In the genomic region with DNA sequence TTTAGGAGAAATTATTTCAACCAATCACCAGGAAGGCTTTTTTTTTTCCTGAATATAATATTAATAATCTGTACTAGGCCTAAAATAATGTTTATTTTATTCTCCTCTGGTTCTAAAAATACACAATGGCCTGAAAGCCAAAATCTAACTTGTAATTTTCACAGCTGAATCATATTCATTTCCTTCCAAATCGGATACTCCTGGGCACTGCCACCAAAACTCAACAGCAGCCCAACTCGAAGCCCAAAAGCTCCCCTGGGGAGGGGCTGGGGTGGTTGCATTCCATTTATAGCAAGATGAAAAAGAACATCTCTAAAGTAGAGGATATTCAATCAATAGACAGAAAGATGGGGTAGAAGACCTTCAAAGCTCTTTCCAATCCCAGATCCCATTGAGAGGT, we compare ENCODE assay signal across 26 cellular contexts.
"Had no signal": no experiment of that assay in that cellular context is flagged by ENCODE, and none has a peak within 500 bp of the region (broad histone marks: within the 10 kb centered on the region; RNA-seq: fewer than 3 reads in every experiment).

No MANE protein-coding gene starts in this region.

- H3K27ac ChIP-seq: epithelial cell of prostate, hepatocyte, left ventricle myocardium inferior, lower lobe of right lung, neutrophil, ovary, right atrium auricular region, skin epidermis, stomach, thyroid gland, upper lobe of right lung, vagina had no signal

- H3K4me1 ChIP-seq: left ventricle myocardium inferior, lower lobe of right lung, right atrium auricular region, stomach, thyroid gland, upper lobe of right lung, vagina had no signal

- H3K27ac Mint-ChIP-seq: dendritic cell treated with granulocyte-macrophage colony-stimulating factor and Interleukin-4, amounts not matched to agents 40 ng/mL and 50 ng/mL, for 4 days; effector memory CD8-positive, alpha-beta T cell; memory B cell; nephron progenitor cell had no signal

- H3K4me1 Mint-ChIP-seq: nephron progenitor cell had no signal

- H3K27me3 Mint-ChIP-seq: effector memory CD8-positive, alpha-beta T cell; memory B cell had no signal

- FAIRE-seq: kidney had no signal

- H3K9me3 ChIP-seq: esophagus muscularis mucosa, left ventricle myocardium inferior, lower lobe of right lung, neutrophil, ovary, right atrium auricular region, sigmoid colon, stomach, thyroid gland, upper lobe of right lung, vagina had no signal

- H3K4me2 ChIP-seq: hepatocyte had no signal

- H3K9me3 Mint-ChIP-seq: effector memory CD8-positive, alpha-beta T cell; memory B cell; nephron progenitor cell had no signal

- H3K27me3 ChIP-seq: esophagus muscularis mucosa, hepatocyte, neutrophil, ovary, right atrium auricular region, sigmoid colon, stomach, thyroid gland, upper lobe of right lung, vagina had no signal

- H3K36me3 Mint-ChIP-seq: memory B cell, naive B cell had no signal

- H3K79me2 ChIP-seq: hepatocyte had no signal

- H3K36me3 ChIP-seq: esophagus muscularis mucosa, left ventricle myocardium inferior, lower lobe of right lung, neutrophil, ovary, right atrium auricular region, sigmoid colon, stomach, thyroid gland, upper lobe of right lung, vagina had no signal

- H3K4me3 ChIP-seq: esophagus muscularis mucosa, hepatocyte, left ventricle myocardium inferior, lower lobe of right lung, ovary, right atrium auricular region, sigmoid colon, skin epidermis, stomach, thyroid gland, upper lobe of right lung, vagina had no signal

- DNase-seq: effector memory CD8-positive, alpha-beta T cell; head of caudate nucleus; left cardiac atrium; left ventricle myocardium inferior; lower lobe of right lung; midbrain; naive B cell; nephron progenitor cell; ovary; sigmoid colon; stimulated activated CD4-positive, alpha-beta T cell treated with anti-CD3 and anti-CD28 coated beads, Interleukin-12 subunit alpha, Interleukin-12 subunit beta, amount 100 ng/mL, for 4 hours; stimulated activated naive CD4-positive, alpha-beta T cell; stomach; substantia nigra; thyroid gland had no signal

- H3K4me3 Mint-ChIP-seq: dendritic cell treated with granulocyte-macrophage colony-stimulating factor and Interleukin-4, amounts not matched to agents 40 ng/mL and 50 ng/mL, for 4 days; effector memory CD8-positive, alpha-beta T cell; memory B cell; naive B cell; nephron progenitor cell had no signal

- ATAC-seq: effector memory CD8-positive, alpha-beta T cell; left cardiac atrium; upper lobe of right lung had no signal

- H2AFZ ChIP-seq: hepatocyte had no signal
